10 cellular contexts compared by ENCODE assay signal in genomic region chr12:94289551-94290312, GRCh38.
DNase-seq lines count a peak whose midpoint lies in the region; ATAC-seq and TF ChIP-seq lines count a peak whose summit lies in the region.
"Had no signal": no experiment of that assay in that cellular context is flagged by ENCODE, and none has a peak within 500 bp of the region (broad histone marks: within the 10 kb centered on the region; RNA-seq: fewer than 3 reads in every experiment).

No MANE protein-coding gene starts in this region.

- no peak overlapping the region for H3K4me3 ChIP-seq in CD4-positive, CD25-positive, alpha-beta regulatory T cell (ENCODE audit: low read depth, low read length)
- H3K4me3 ChIP-seq in SK-N-SH (ENCODE audit: low read depth in 2 of 2, low read length in 1 of 2) (no peak overlapping the region), foreskin fibroblast (ENCODE audit: low read depth in 1 of 2, low read length in 2 of 2) (peak overlapping the region; percentile 4 to 15)

- H3K9me2 ChIP-seq in SK-N-SH = no peaks in the 10 kb centered on the region

- H3K4me3 Mint-ChIP-seq in CD4-positive, CD25-positive, alpha-beta regulatory T cell = no peak overlapping the region
- H3K4me3 Mint-ChIP-seq in CD14-positive monocyte = no peak overlapping the region
- H3K4me3 Mint-ChIP-seq in activated CD4-positive, alpha-beta T cell treated with anti-CD3 and anti-CD28 coated beads, Interleukin-2, amount 10 ng/mL, durations not matched to agents 7 days and 5 days = no peak overlapping the region
- no peak overlapping the region for H3K4me3 Mint-ChIP-seq in activated naive CD4-positive, alpha-beta T cell treated with anti-CD3 and anti-CD28 coated beads for 36 hours

- H3K79me2 ChIP-seq in SK-N-SH (ENCODE audit: insufficient read depth) = no peaks in the 10 kb centered on the region

- WGBS in SK-N-SH (ENCODE audit: low lambda C conversion rate) = 31% methylated on average over 12 of the region's 12 CpGs

- ATAC-seq in CD4-positive, CD25-positive, alpha-beta regulatory T cell (ENCODE audit: low read depth in 2 of 2) = no peak

- H3K9ac ChIP-seq in SK-N-SH = peak overlapping the region; percentile 2; the same call in 1 of the 2 replicates

- peak overlapping the region; percentile 37; the same call in 1 of the 2 replicates for H2AFZ ChIP-seq in SK-N-SH (ENCODE audit: low read depth)

- DNase-seq in CD4-positive, CD25-positive, alpha-beta regulatory T cell = no peak
- DNase-seq in SK-N-SH (no peak), foreskin fibroblast (peak; percentile 67 to 80), putamen (ENCODE audit: low spot score) (peak; percentile 14), CD14-positive monocyte (ENCODE audit: low spot score) (no peak)
- no peak for DNase-seq in activated CD4-positive, alpha-beta T cell treated with anti-CD3 and anti-CD28 coated beads, Interleukin-2, amount 10 ng/mL, durations not matched to agents 7 days and 5 days
- no peak for DNase-seq in activated naive CD4-positive, alpha-beta T cell treated with anti-CD3 and anti-CD28 coated beads for 36 hours
- no peak for DNase-seq in stimulated activated CD4-positive, alpha-beta T cell treated with anti-CD3 and anti-CD28 coated beads, Interleukin-1b, Interleukin-23, amount 100 ng/mL, for 48 hours
- DNase-seq: RPMI8226; stimulated activated CD4-positive, alpha-beta T cell treated with anti-CD3 and anti-CD28 coated beads, Interleukin-4, amount 100 ng/mL, for 4 hours had no signal

- POLR2A ChIA-PET in SK-N-SH (lab: Yijun Ruan, JAX) = interaction anchor here (1.1 kb wide), 1 partner anchor 15 kb away, joined by 4 read pairs; no protein-coding TSS in a partner anchor
- POLR2A ChIA-PET in activated CD4-positive, alpha-beta T cell treated with anti-CD3 and anti-CD28 coated beads, Interleukin-2, amount 10 ng/mL, durations not matched to agents 7 days and 5 days (lab: Charles Lee) = interaction anchor here (0.6 kb wide), 1 partner anchor 81 kb away, joined by 3 read pairs; no protein-coding TSS in a partner anchor

- peaks cover 0 to 3% (median under 1%) of the 10 kb centered on the region in 4 donors for H3K4me1 Mint-ChIP-seq in CD4-positive, CD25-positive, alpha-beta regulatory T cell
- no peaks in the 10 kb centered on the region for H3K4me1 Mint-ChIP-seq in CD14-positive monocyte
- H3K4me1 Mint-ChIP-seq in activated CD4-positive, alpha-beta T cell treated with anti-CD3 and anti-CD28 coated beads, Interleukin-2, amount 10 ng/mL, durations not matched to agents 7 days and 5 days = no peaks in the 10 kb centered on the region
- H3K4me1 Mint-ChIP-seq in activated naive CD4-positive, alpha-beta T cell treated with anti-CD3 and anti-CD28 coated beads for 36 hours (ENCODE audit: low read depth) = no peaks in the 10 kb centered on the region

- TF ChIP-seq EP300 in SK-N-SH (IDR thresholded peaks at IDR 0.05; ENCODE audit: borderline replicate concordance in 1 of 2, low read depth in 1 of 2, low read length in 1 of 2) = peak in 1 of 2 experiments; percentile 57; a peak in 1 of 4 replicates

- H3K27ac ChIP-seq in CD4-positive, CD25-positive, alpha-beta regulatory T cell (ENCODE audit: insufficient read depth, low read length, poor library complexity, severe bottlenecking) = no peak overlapping the region
- H3K27ac ChIP-seq in SK-N-SH (ENCODE audit: low read depth in 2 of 2, low read length in 1 of 2) = peak overlapping the region; percentile 77 to 85

- no peak for TF ChIP-seq CTCF in SK-N-SH (IDR thresholded peaks at IDR 0.05)
- no peak for TF ChIP-seq CTCF in foreskin fibroblast (IDR thresholded peaks at IDR 0.05; ENCODE audit: low read depth, low read length)
- TF ChIP-seq CTCF in CD14-positive monocyte (IDR thresholded peaks at IDR 0.05) = no peak

- H3K27me3 Mint-ChIP-seq in CD4-positive, CD25-positive, alpha-beta regulatory T cell = no peaks in the 10 kb centered on the region
- H3K27me3 Mint-ChIP-seq in CD14-positive monocyte (ENCODE audit: low read depth in 3 of 3) = peaks cover 0 to 2% (median 0%) of the 10 kb centered on the region in 3 donors
- no peaks in the 10 kb centered on the region for H3K27me3 Mint-ChIP-seq in activated CD4-positive, alpha-beta T cell treated with anti-CD3 and anti-CD28 coated beads, Interleukin-2, amount 10 ng/mL, durations not matched to agents 7 days and 5 days
- no peaks in the 10 kb centered on the region for H3K27me3 Mint-ChIP-seq in activated naive CD4-positive, alpha-beta T cell treated with anti-CD3 and anti-CD28 coated beads for 36 hours (ENCODE audit: low read depth)

- H3K36me3 Mint-ChIP-seq in CD4-positive, CD25-positive, alpha-beta regulatory T cell = peaks cover 51% of the 10 kb centered on the region
- peaks cover 81 to 93% of the 10 kb centered on the region in 2 donors for H3K36me3 Mint-ChIP-seq in CD14-positive monocyte
- peaks cover 26% of the 10 kb centered on the region for H3K36me3 Mint-ChIP-seq in activated CD4-positive, alpha-beta T cell treated with anti-CD3 and anti-CD28 coated beads, Interleukin-2, amount 10 ng/mL, durations not matched to agents 7 days and 5 days (ENCODE audit: low read depth)
- peaks cover 9% of the 10 kb centered on the region for H3K36me3 Mint-ChIP-seq in activated naive CD4-positive, alpha-beta T cell treated with anti-CD3 and anti-CD28 coated beads for 36 hours (ENCODE audit: low read depth)

- H3K4me1 ChIP-seq in CD4-positive, CD25-positive, alpha-beta regulatory T cell (ENCODE audit: control insufficient read depth, insufficient read depth, low read length, poor library complexity, severe bottlenecking) = no peaks in the 10 kb centered on the region
- peaks cover 17 to 60% of the 10 kb centered on the region in 2 experiments; a peak in 3 of 4 replicates for H3K4me1 ChIP-seq in SK-N-SH (ENCODE audit: control insufficient read depth in 1 of 2, insufficient read depth in 2 of 2, low read depth in 1 of 2, low read length in 1 of 2)

- H3K9me3 Mint-ChIP-seq in CD4-positive, CD25-positive, alpha-beta regulatory T cell = no peaks in the 10 kb centered on the region
- H3K9me3 Mint-ChIP-seq in CD14-positive monocyte = peaks cover 0 to 2% (median 0%) of the 10 kb centered on the region in 7 donors
- no peaks in the 10 kb centered on the region for H3K9me3 Mint-ChIP-seq in activated CD4-positive, alpha-beta T cell treated with anti-CD3 and anti-CD28 coated beads, Interleukin-2, amount 10 ng/mL, durations not matched to agents 7 days and 5 days
- H3K9me3 Mint-ChIP-seq in activated naive CD4-positive, alpha-beta T cell treated with anti-CD3 and anti-CD28 coated beads for 36 hours = no peaks in the 10 kb centered on the region

- TF ChIP-seq RAD21 in SK-N-SH (IDR thresholded peaks at IDR 0.05; ENCODE audit: low read length) = no peak

- H3K9me3 ChIP-seq in CD4-positive, CD25-positive, alpha-beta regulatory T cell (ENCODE audit: control insufficient read depth in 2 of 2, low read length in 2 of 2) = no peaks in the 10 kb centered on the region
- no peaks in the 10 kb centered on the region for H3K9me3 ChIP-seq in SK-N-SH

- CTCF ChIA-PET in SK-N-SH (lab: Yijun Ruan, JAX) = interaction anchor here (0.6 to 0.9 kb wide), 4 partner anchors 9 to 161 kb away, joined by 3 to 4 read pairs (median 3); no protein-coding TSS in a partner anchor
- CTCF ChIA-PET in activated CD4-positive, alpha-beta T cell treated with anti-CD3 and anti-CD28 coated beads, Interleukin-2, amount 10 ng/mL, durations not matched to agents 7 days and 5 days (lab: Charles Lee) = interaction anchor here (1.1 to 2.1 kb wide), 3 partner anchors 9 to 15 kb away, joined by 5 to 9 read pairs (median 6); no protein-coding TSS in a partner anchor
- CTCF ChIA-PET in activated naive CD4-positive, alpha-beta T cell treated with anti-CD3 and anti-CD28 coated beads for 36 hours (lab: Charles Lee) = interaction anchor here (0.7 to 0.8 kb wide), 2 partner anchors 29 to 155 kb away, joined by 3 read pairs; no protein-coding TSS in a partner anchor

- H3K27me3 ChIP-seq in CD4-positive, CD25-positive, alpha-beta regulatory T cell (ENCODE audit: control insufficient read depth, insufficient read depth, low read length) = no peaks in the 10 kb centered on the region
- no peaks in the 10 kb centered on the region for H3K27me3 ChIP-seq in SK-N-SH (ENCODE audit: insufficient read depth)

- H3K27ac Mint-ChIP-seq in CD4-positive, CD25-positive, alpha-beta regulatory T cell = peak overlapping the region in 2 of 3 donors; percentile 18 to 41
- no peak overlapping the region for H3K27ac Mint-ChIP-seq in CD14-positive monocyte
- H3K27ac Mint-ChIP-seq in activated CD4-positive, alpha-beta T cell treated with anti-CD3 and anti-CD28 coated beads, Interleukin-2, amount 10 ng/mL, durations not matched to agents 7 days and 5 days = no peak overlapping the region
- no peak overlapping the region for H3K27ac Mint-ChIP-seq in activated naive CD4-positive, alpha-beta T cell treated with anti-CD3 and anti-CD28 coated beads for 36 hours

- H3K36me3 ChIP-seq in CD4-positive, CD25-positive, alpha-beta regulatory T cell (ENCODE audit: control insufficient read depth, insufficient read depth, low read length) = peaks cover 16% of the 10 kb centered on the region
- H3K36me3 ChIP-seq in SK-N-SH (replicated peaks in 1 of 2; ENCODE audit: control insufficient read depth in 1 of 2, insufficient read depth in 2 of 2, low read length in 1 of 2) = no peaks in the 10 kb centered on the region

- intact Hi-C loops in CD14-positive monocyte (cut with micrococcal nuclease) = no loop called here
- intact Hi-C loops in activated naive CD4-positive, alpha-beta T cell treated with anti-CD3 and anti-CD28 coated beads for 36 hours (cut with micrococcal nuclease) = no loop called here

- peaks cover 13% of the 10 kb centered on the region for H3F3A ChIP-seq in SK-N-SH (replicated peaks; ENCODE audit: insufficient read depth)

- peak overlapping the region; percentile 67 for H3K4me2 ChIP-seq in SK-N-SH

- H4K20me1 ChIP-seq in SK-N-SH (ENCODE audit: insufficient read depth) = no peaks in the 10 kb centered on the region

TF ChIP-seq in SK-N-SH, 30 proteins besides CTCF, POLR2A, EP300 and RAD21 (continues in another document):
- TF ChIP-seq TCF12 (IDR thresholded peaks at IDR 0.05) = peak; percentile 83
- peak; percentile 64 for TF ChIP-seq PBX3 (IDR thresholded peaks at IDR 0.05)
- TF ChIP-seq TEAD4 (IDR thresholded peaks at IDR 0.05; ENCODE audit: borderline replicate concordance, insufficient read depth) = peak; percentile 31; the same call in 1 of the 2 replicates

Comparison
In these comparisons a context has a peak if more than half of its experiments do, and no peak if none do; other contexts are left out.
1. DNase-seq: peak in foreskin fibroblast (2 of 2) and putamen (single experiment); none in CD4-positive, CD25-positive, alpha-beta regulatory T cell (0 of 3), SK-N-SH (single experiment), CD14-positive monocyte (single experiment), activated CD4-positive, alpha-beta T cell treated with anti-CD3 and anti-CD28 coated beads, Interleukin-2, amount 10 ng/mL, durations not matched to agents 7 days and 5 days (single experiment), activated naive CD4-positive, alpha-beta T cell treated with anti-CD3 and anti-CD28 coated beads for 36 hours (single experiment) and stimulated activated CD4-positive, alpha-beta T cell treated with anti-CD3 and anti-CD28 coated beads, Interleukin-1b, Interleukin-23, amount 100 ng/mL, for 48 hours (single experiment).
2. H3K4me3 ChIP-seq: peak in foreskin fibroblast (2 of 2); none in CD4-positive, CD25-positive, alpha-beta regulatory T cell (single experiment) and SK-N-SH (0 of 2).
3. H3K27ac Mint-ChIP-seq: peak in CD4-positive, CD25-positive, alpha-beta regulatory T cell (2 of 3); none in CD14-positive monocyte (0 of 7), activated CD4-positive, alpha-beta T cell treated with anti-CD3 and anti-CD28 coated beads, Interleukin-2, amount 10 ng/mL, durations not matched to agents 7 days and 5 days (single experiment) and activated naive CD4-positive, alpha-beta T cell treated with anti-CD3 and anti-CD28 coated beads for 36 hours (single experiment).